In the genomic region with DNA sequence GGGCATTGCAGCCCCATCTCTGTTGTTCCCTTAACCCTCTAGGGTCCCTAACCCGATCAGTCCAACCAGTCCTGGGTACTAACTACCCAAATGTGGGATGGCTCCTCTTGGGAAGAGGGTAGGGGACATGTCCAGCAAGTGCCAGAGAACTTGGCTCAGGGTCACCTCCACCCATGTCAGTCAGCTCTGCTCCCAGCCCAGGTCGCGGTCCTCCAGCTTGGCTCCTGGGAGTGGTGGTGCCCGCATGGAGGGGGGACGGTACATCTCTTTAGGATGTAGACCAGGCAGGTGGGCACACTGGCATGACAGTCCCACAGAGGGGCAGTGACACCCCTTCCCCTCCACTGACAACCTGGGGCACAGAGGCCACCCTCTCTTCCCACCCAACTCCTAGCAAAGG, we compare ENCODE assay signal across 1 cellular context.
TF ChIP-seq lines count a peak whose summit lies in the region.

No MANE protein-coding gene starts in this region.

TF ChIP-seq in HCT116, 20 proteins besides CTCF, POLR2A, EP300 and RAD21:
- TF ChIP-seq SRF (IDR thresholded peaks at IDR 0.05; ENCODE audit: low read depth) (no peak), CEBPB (IDR thresholded peaks at IDR 0.05; ENCODE audit: low read depth) (no peak), TCF7L2 (IDR thresholded peaks at IDR 0.05; ENCODE audit: borderline replicate concordance, extremely low read depth, insufficient read depth, insufficient read length) (no peak), ZFX (IDR thresholded peaks at IDR 0.05) (no peak), CBX3 (IDR thresholded peaks at IDR 0.05; ENCODE audit: low read depth) (no peak), EZH2 (IDR thresholded peaks at IDR 0.05) (no peak), ELF1 (IDR thresholded peaks at IDR 0.05; ENCODE audit: borderline replicate concordance, low read depth) (no peak), EGR1 (IDR thresholded peaks at IDR 0.05; ENCODE audit: low read depth) (no peak), SP1 (IDR thresholded peaks at IDR 0.05; ENCODE audit: low read depth) (no peak), YY1 (IDR thresholded peaks at IDR 0.05; ENCODE audit: extremely low read depth, insufficient replicate concordance, low read depth, low read length) (no peak), POLR2AphosphoS5 (IDR thresholded peaks at IDR 0.05; ENCODE audit: low read depth, low read length) (no peak), FOSL1 (IDR thresholded peaks at IDR 0.05; ENCODE audit: low read depth) (no peak), ZNF274 (IDR thresholded peaks at IDR 0.05; ENCODE audit: low read depth, low read length) (no peak), JUND (IDR thresholded peaks at IDR 0.05) (no peak), EZH2phosphoT487 (IDR thresholded peaks at IDR 0.05; ENCODE audit: borderline replicate concordance) (no peak)
- TF ChIP-seq, protein P1, sequence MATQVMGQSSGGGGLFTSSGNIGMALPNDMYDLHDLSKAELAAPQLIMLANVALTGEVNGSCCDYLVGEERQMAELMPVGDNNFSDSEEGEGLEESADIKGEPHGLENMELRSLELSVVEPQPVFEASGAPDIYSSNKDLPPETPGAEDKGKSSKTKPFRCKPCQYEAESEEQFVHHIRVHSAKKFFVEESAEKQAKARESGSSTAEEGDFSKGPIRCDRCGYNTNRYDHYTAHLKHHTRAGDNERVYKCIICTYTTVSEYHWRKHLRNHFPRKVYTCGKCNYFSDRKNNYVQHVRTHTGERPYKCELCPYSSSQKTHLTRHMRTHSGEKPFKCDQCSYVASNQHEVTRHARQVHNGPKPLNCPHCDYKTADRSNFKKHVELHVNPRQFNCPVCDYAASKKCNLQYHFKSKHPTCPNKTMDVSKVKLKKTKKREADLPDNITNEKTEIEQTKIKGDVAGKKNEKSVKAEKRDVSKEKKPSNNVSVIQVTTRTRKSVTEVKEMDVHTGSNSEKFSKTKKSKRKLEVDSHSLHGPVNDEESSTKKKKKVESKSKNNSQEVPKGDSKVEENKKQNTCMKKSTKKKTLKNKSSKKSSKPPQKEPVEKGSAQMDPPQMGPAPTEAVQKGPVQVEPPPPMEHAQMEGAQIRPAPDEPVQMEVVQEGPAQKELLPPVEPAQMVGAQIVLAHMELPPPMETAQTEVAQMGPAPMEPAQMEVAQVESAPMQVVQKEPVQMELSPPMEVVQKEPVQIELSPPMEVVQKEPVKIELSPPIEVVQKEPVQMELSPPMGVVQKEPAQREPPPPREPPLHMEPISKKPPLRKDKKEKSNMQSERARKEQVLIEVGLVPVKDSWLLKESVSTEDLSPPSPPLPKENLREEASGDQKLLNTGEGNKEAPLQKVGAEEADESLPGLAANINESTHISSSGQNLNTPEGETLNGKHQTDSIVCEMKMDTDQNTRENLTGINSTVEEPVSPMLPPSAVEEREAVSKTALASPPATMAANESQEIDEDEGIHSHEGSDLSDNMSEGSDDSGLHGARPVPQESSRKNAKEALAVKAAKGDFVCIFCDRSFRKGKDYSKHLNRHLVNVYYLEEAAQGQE (IDR thresholded peaks at IDR 0.05; ENCODE audit: low read depth): no peak
- TF ChIP-seq, protein P2, sequence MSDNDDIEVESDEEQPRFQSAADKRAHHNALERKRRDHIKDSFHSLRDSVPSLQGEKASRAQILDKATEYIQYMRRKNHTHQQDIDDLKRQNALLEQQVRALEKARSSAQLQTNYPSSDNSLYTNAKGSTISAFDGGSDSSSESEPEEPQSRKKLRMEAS (IDR thresholded peaks at IDR 0.05): no peak
- TF ChIP-seq, protein P3, sequence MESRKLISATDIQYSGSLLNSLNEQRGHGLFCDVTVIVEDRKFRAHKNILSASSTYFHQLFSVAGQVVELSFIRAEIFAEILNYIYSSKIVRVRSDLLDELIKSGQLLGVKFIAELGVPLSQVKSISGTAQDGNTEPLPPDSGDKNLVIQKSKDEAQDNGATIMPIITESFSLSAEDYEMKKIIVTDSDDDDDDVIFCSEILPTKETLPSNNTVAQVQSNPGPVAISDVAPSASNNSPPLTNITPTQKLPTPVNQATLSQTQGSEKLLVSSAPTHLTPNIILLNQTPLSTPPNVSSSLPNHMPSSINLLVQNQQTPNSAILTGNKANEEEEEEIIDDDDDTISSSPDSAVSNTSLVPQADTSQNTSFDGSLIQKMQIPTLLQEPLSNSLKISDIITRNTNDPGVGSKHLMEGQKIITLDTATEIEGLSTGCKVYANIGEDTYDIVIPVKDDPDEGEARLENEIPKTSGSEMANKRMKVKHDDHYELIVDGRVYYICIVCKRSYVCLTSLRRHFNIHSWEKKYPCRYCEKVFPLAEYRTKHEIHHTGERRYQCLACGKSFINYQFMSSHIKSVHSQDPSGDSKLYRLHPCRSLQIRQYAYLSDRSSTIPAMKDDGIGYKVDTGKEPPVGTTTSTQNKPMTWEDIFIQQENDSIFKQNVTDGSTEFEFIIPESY (IDR thresholded peaks at IDR 0.05; ENCODE audit: extremely low read depth, insufficient replicate concordance, low read length): no peak
- TF ChIP-seq, protein P4, sequence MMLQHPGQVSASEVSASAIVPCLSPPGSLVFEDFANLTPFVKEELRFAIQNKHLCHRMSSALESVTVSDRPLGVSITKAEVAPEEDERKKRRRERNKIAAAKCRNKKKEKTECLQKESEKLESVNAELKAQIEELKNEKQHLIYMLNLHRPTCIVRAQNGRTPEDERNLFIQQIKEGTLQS (IDR thresholded peaks at IDR 0.05): no peak
